In the genomic region with DNA sequence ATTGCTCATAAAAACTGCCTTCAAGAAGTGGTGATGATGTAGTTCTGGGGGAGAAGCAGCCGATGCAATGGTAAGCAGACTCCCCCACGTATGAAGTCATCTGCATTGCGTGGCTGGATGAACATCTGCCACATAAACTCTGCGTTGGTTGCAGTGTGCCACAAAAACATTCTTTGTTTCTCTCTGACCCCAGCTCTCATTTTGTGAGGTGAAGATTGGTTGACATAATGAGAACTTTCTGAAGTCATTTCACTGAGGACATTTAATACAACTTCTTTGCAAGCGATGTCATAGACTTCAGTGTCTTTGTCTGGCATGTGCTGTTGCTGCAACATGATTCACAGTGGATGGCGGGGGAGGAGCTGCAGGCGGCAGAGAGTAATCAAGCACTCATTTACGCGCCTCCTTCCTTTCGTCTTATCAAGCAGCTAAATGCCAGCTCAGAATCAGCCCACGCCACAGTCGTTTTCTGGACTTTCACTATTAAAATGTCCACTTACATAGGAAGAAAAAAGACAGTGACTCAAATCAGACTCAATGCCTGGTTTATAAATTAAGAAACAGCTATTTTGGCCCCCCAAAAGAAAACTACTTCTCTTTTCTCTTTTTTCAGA, we compare ENCODE assay signal across 8 cellular contexts.
DNase-seq lines count a peak whose midpoint lies in the region; ATAC-seq and TF ChIP-seq lines count a peak whose summit lies in the region.

No MANE protein-coding gene starts in this region.

- H3K27me3 ChIP-seq in right lobe of liver (no peaks in the 10 kb centered on the region), H7 (ENCODE audit: control insufficient read depth, insufficient read depth, low read length) (no peaks in the 10 kb centered on the region)

- intact Hi-C loops in right lobe of liver (cut with DNase I) = no loop called here

- H3K4me3 Mint-ChIP-seq in progenitor cell of endocrine pancreas (ENCODE audit: low read depth) = no peak overlapping the region

- no peak for TF ChIP-seq CTCF in progenitor cell of endocrine pancreas (IDR thresholded peaks at IDR 0.05; ENCODE audit: unreplicated experiment)
- TF ChIP-seq CTCF in right lobe of liver (IDR thresholded peaks at IDR 0.05) = no peak

- no peaks in the 10 kb centered on the region for H3K4me1 ChIP-seq in right lobe of liver

- peaks cover 8% of the 10 kb centered on the region for H3K4me1 Mint-ChIP-seq in progenitor cell of endocrine pancreas (ENCODE audit: low read depth)

- peaks cover 12% of the 10 kb centered on the region for H3K9me3 Mint-ChIP-seq in progenitor cell of endocrine pancreas (ENCODE audit: low read depth)

- H3K27ac ChIP-seq in right lobe of liver = no peak overlapping the region

- H3K9me3 ChIP-seq in right lobe of liver = no peaks in the 10 kb centered on the region

- DNase-seq in Daoy (ENCODE audit: low read depth) = peak; percentile 91
- peak; percentile 39 for DNase-seq in NCI-H2227 (lab: John Stamatoyannopoulos, UW; ENCODE audit: unreplicated experiment)
- peak; percentile 17 to 23 for DNase-seq in erythroblast (lab: John Stamatoyannopoulos, UW)
- DNase-seq in progenitor cell of endocrine pancreas (ENCODE audit: low spot score, unreplicated experiment) = no peak
- DNase-seq in right lobe of liver = no peak
- no peak for DNase-seq in H7
- DNase-seq in OCI-M2 (lab: John Stamatoyannopoulos, UW; ENCODE audit: unreplicated experiment) = no peak

- no peak overlapping the region for H3K4me3 ChIP-seq in right lobe of liver
- no peak overlapping the region for H3K4me3 ChIP-seq in H7 (ENCODE audit: insufficient read depth, low read depth, low read length)

- H3K36me3 ChIP-seq in right lobe of liver = no peaks in the 10 kb centered on the region
- no peaks in the 10 kb centered on the region for H3K36me3 ChIP-seq in H7 (replicated peaks; ENCODE audit: control insufficient read depth, insufficient read depth, low read length)

- peak overlapping the region; percentile 74 for H3K27ac Mint-ChIP-seq in progenitor cell of endocrine pancreas

- ATAC-seq in GM21529 (IDR thresholded peaks at IDR 0.05; ENCODE audit: unreplicated experiment) (peak; percentile 72), right lobe of liver (no peak)

- 50% methylated on average over 9 of the region's 12 CpGs for WGBS in right lobe of liver (ENCODE audit: insufficient coverage, low coverage, low lambda C conversion rate, missing lambda C conversion rate)

- H3K27me3 Mint-ChIP-seq in progenitor cell of endocrine pancreas = no peaks in the 10 kb centered on the region

- no peaks in the 10 kb centered on the region for H3K36me3 Mint-ChIP-seq in progenitor cell of endocrine pancreas (ENCODE audit: insufficient read depth)

- TF ChIP-seq POLR2A in erythroblast (IDR thresholded peaks at IDR 0.05; ENCODE audit: low read length) (no peak), right lobe of liver (IDR thresholded peaks at IDR 0.05) (no peak)

Comparison
In these comparisons a context has a peak if more than half of its experiments do, and no peak if none do; other contexts are left out.
1. DNase-seq: peak in Daoy (single experiment), NCI-H2227 (single experiment) and erythroblast (2 of 2); none in progenitor cell of endocrine pancreas (single experiment), right lobe of liver (0 of 3), H7 (single experiment) and OCI-M2 (single experiment).